Comparison of ENCODE assay signal across 8 cellular contexts in the genomic region with DNA sequence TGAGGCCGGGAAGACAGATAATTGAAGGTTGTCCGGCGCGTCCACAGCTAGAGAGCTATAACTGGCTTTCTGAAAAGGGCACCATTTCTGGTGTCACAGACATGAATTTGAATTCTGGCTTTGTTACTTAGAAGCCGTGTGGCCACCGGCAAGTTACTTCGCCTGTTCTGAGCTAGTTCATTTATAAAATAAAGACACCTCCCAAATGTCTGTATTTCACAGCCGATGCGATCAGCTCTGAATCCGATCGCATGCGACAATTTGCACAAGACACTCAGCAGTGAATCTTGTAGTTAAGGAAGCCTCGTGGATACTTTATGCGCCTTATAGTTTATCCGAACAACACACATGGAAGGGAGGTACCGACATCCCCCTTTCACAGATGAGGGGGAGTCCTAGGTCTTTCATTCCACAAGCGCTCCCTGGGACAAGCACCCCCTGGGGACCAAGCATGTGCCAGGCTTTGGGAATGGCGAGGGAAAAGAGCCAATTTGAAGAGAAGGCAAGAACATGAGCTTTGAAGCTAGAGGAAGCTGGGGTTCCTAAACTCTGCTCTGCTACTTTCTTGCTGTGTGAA. TPM values are rescaled to one million over a fixed set of nuclear protein-coding genes. Genes with fewer than 3 reads are reported as not detected.
DNase-seq lines count a peak whose midpoint lies in the region; ATAC-seq, FAIRE-seq and TF ChIP-seq lines count a peak whose summit lies in the region.

No MANE protein-coding gene starts in this region.

- peaks cover 18% of the 10 kb centered on the region for H4K20me1 ChIP-seq in OCI-LY7 (ENCODE audit: insufficient read depth, low read length)
- peaks cover 5 to 13% of the 10 kb centered on the region in 2 experiments for H4K20me1 ChIP-seq in H1 (replicated peaks in 1 of 2; ENCODE audit: control insufficient read depth in 1 of 2, insufficient read depth in 2 of 2, low read length in 2 of 2)

- no peak overlapping the region for H3K14ac ChIP-seq in H1 (ENCODE audit: insufficient read length)

- no peak for FAIRE-seq in H1 (lab: Jason Lieb, UNC)

- H3K4me2 ChIP-seq in OCI-LY7 (ENCODE audit: low read length) (peak overlapping the region; percentile 93), H1 (ENCODE audit: insufficient read depth in 1 of 2, low read depth in 2 of 2, low read length in 2 of 2) (peak overlapping the region; percentile 87 to 98)

- no peaks in the 10 kb centered on the region for H3K9me3 Mint-ChIP-seq in nephron progenitor cell

- peak overlapping the region; percentile 99 for H2AK5ac ChIP-seq in H1 (ENCODE audit: low read depth, low read length)

- H3K27me3 ChIP-seq in H1 (replicated peaks in 1 of 4; ENCODE audit: control insufficient read depth in 3 of 4, extremely low read depth in 1 of 4, insufficient read depth in 3 of 4, low read length in 3 of 4), result peaks cover 0 to 6% (median 1%) of the 10 kb centered on the region in 4 experiments; a peak in 3 of 7 replicates

- H3K4me1 ChIP-seq in OCI-LY7 (ENCODE audit: insufficient read depth, low read length, poor library complexity, severe bottlenecking), result peaks cover 68% of the 10 kb centered on the region
- peaks cover 21 to 36% (median 23%) of the 10 kb centered on the region in 4 experiments for H3K4me1 ChIP-seq in H1 (replicated peaks in 1 of 4; ENCODE audit: control insufficient read depth in 3 of 4, insufficient read depth in 4 of 4, low read length in 3 of 4)

- no peak overlapping the region; the same call in 1 of the 2 replicates for H2BK15ac ChIP-seq in H1 (ENCODE audit: low read length)

- WGBS in H1 (ENCODE audit: extremely low coverage in 1 of 2, insufficient coverage in 1 of 2, insufficient read length in 1 of 2, insufficient replicate concordance in 2 of 2, low coverage in 1 of 2, low lambda C conversion rate in 2 of 2, missing lambda C conversion rate in 1 of 2), 2 experiments, result 4% methylated on average over 18 of the region's 18 CpGs; no CpG with 5 or more reads in 1 of the 2 experiments

- H2AFZ ChIP-seq in OCI-LY7 (ENCODE audit: low read length) (no peak overlapping the region), H1 (ENCODE audit: low read length) (no peak overlapping the region)

- no peak for TF ChIP-seq RAD21 in H1 (IDR thresholded peaks at IDR 0.05 in 1 of 2, conservative IDR thresholded peaks at IDR 0.05 in 1 of 2; ENCODE audit: low read depth in 2 of 2, low read length in 2 of 2)

- peak overlapping the region; percentile 72; the same call in 1 of the 2 replicates for H4K8ac ChIP-seq in H1 (ENCODE audit: extremely low read depth, insufficient read depth, low read length)

- H3K4me3 ChIP-seq in OCI-LY7 (ENCODE audit: low read depth, low read length, poor library complexity, severe bottlenecking), result peak overlapping the region; percentile 94
- H3K4me3 ChIP-seq in H1 (ENCODE audit: extremely low read depth in 1 of 4, insufficient read depth in 2 of 4, low read depth in 3 of 4, low read length in 4 of 4), result peak overlapping the region; percentile 7 to 93 (median 46); a peak in 7 of 8 replicates

- intact Hi-C loops in OCI-LY7 (cut with micrococcal nuclease; ENCODE audit: unreplicated experiment), result loop anchor here (2.0 kb wide), 1 partner anchor 79 kb away; no protein-coding TSS in a partner anchor

- H3K9ac ChIP-seq in H1 (replicated peaks in 1 of 4; ENCODE audit: extremely low read depth in 1 of 4, low read depth in 3 of 4, low read length in 3 of 4), result peak overlapping the region; percentile 43 to 67 (median 60)

- TF ChIP-seq EP300 in H1 (IDR thresholded peaks at IDR 0.05; ENCODE audit: borderline replicate concordance in 1 of 2, low read depth in 2 of 2, low read length in 2 of 2), result no peak

- H3K27me3 Mint-ChIP-seq in nephron progenitor cell (ENCODE audit: low read depth, poor library complexity), result no peaks in the 10 kb centered on the region

- H3K9me3 ChIP-seq in OCI-LY7 (ENCODE audit: low read length) (no peaks in the 10 kb centered on the region), H1 (ENCODE audit: insufficient read depth in 2 of 2, low read depth in 1 of 2, low read length in 1 of 2) (no peaks in the 10 kb centered on the region)

- DNase-seq in NCI-H2107 treated with DMSO at 0.1 percent for 48 hours (lab: John Stamatoyannopoulos, UW; ENCODE audit: unreplicated experiment) (peak; percentile 58), NCI-H2107 (lab: John Stamatoyannopoulos, UW) (no peak), OCI-LY7 (ENCODE audit: low spot score) (peak; percentile 86), H1 (ENCODE audit: low read depth in 1 of 2, low spot score in 2 of 2) (no peak), nephron progenitor cell (peak; percentile 47), NCI-H146 (lab: John Stamatoyannopoulos, UW) (no peak), mucosa of gallbladder (ENCODE audit: low spot score) (no peak)

- H3K18ac ChIP-seq in H1 (ENCODE audit: extremely low read depth, low read length), result peak overlapping the region; percentile 97

- H3K36me3 Mint-ChIP-seq in nephron progenitor cell (ENCODE audit: low read depth), result peaks cover 20% of the 10 kb centered on the region

- no peaks in the 10 kb centered on the region for H3K9me2 ChIP-seq in OCI-LY7 (ENCODE audit: insufficient read depth, low read length)

- peaks cover 45% of the 10 kb centered on the region for H3K79me2 ChIP-seq in OCI-LY7 (ENCODE audit: insufficient read depth, low read depth, low read length)
- H3K79me2 ChIP-seq in H1 (ENCODE audit: control insufficient read depth in 1 of 2, insufficient read depth in 2 of 2, low read length in 2 of 2), result peaks cover 4 to 20% of the 10 kb centered on the region in 2 experiments

- H3K23ac ChIP-seq in H1 (ENCODE audit: insufficient read length), result no peak overlapping the region

- H3K4ac ChIP-seq in H1 (replicated peaks; ENCODE audit: insufficient read length, low read depth, low read length), result peak overlapping the region; percentile 88

- H3K79me1 ChIP-seq in H1 (ENCODE audit: low read depth, low read length), result no peaks in the 10 kb centered on the region; the same call in 1 of the 2 replicates

- peak overlapping the region; percentile 100 for H3K27ac Mint-ChIP-seq in nephron progenitor cell

- peak overlapping the region; percentile 96 for H2BK5ac ChIP-seq in H1 (ENCODE audit: low read depth, low read length)

- peaks cover 28% of the 10 kb centered on the region for H3K23me2 ChIP-seq in H1 (ENCODE audit: low read depth, low read length)

- H3K36me3 ChIP-seq in OCI-LY7 (ENCODE audit: insufficient read depth, low read length) (peaks cover 28% of the 10 kb centered on the region), H1 (ENCODE audit: control insufficient read depth in 2 of 4, insufficient read depth in 4 of 4, low read length in 3 of 4) (peaks cover 0 to 19% (median 0%) of the 10 kb centered on the region in 4 experiments; a peak in 5 of 8 replicates)

- peak overlapping the region; percentile 87 for H4K91ac ChIP-seq in H1 (replicated peaks; ENCODE audit: insufficient read length, low read length)

- POLR2A ChIA-PET in OCI-LY7 (lab: Charles Lee) (interaction anchor here (0.6 to 12.1 kb wide), 27 partner anchors 10 to 353 kb away, joined by 3 to 259 read pairs (median 5); partner anchors contain the start of gene E2F2), H1 (lab: Charles Lee; ENCODE audit: partially characterized antibody) (interaction anchor here (0.6 to 20.4 kb wide), 21 partner anchors 9 to 244 kb away, joined by 3 to 547 read pairs (median 5); partner anchors contain the start of genes ASAP3, E2F2, ELOA and RPL11)

- CTCF ChIA-PET in OCI-LY7 (lab: Charles Lee; ENCODE audit: unreplicated experiment), result interaction anchor here (0.6 to 1.7 kb wide), 5 partner anchors 10 to 80 kb away, joined by 3 to 5 read pairs (median 3); no protein-coding TSS in a partner anchor
- CTCF ChIA-PET in H1 (lab: Charles Lee; ENCODE audit: partially characterized antibody), result interaction anchor here (0.6 to 21.9 kb wide), 20 partner anchors 10 to 256 kb away, joined by 3 to 706 read pairs (median 5); partner anchors contain the start of gene ASAP3

- BruUV-seq in OCI-LY7 (replicated peaks; lab: Mats Ljungman, UMichigan), result TSS peak; percentile 84

- H3K56ac ChIP-seq in H1 (replicated peaks; ENCODE audit: insufficient read length, low read depth, low read length), result peak overlapping the region; percentile 81

- peak overlapping the region; percentile 30 for H2BK120ac ChIP-seq in H1 (replicated peaks; ENCODE audit: low read depth, low read length)

- peak overlapping the region; percentile 95 for H2BK12ac ChIP-seq in H1 (ENCODE audit: low read depth, low read length)

- peak overlapping the region; percentile 97 for H3K4me3 Mint-ChIP-seq in nephron progenitor cell

- no peak for TF ChIP-seq CTCF in OCI-LY7 (conservative IDR thresholded peaks at IDR 0.05; ENCODE audit: low read length)
- no peak for TF ChIP-seq CTCF in H1 (IDR thresholded peaks at IDR 0.05; ENCODE audit: control extremely low read depth in 1 of 3, insufficient read depth in 1 of 3, low read depth in 1 of 3, low read length in 3 of 3)
- no peak for TF ChIP-seq CTCF in nephron progenitor cell (IDR thresholded peaks at IDR 0.05)

- no peak for ATAC-seq in HG02588 (IDR thresholded peaks at IDR 0.05; ENCODE audit: unreplicated experiment)

- peak in 1 of 2 experiments; percentile 8 for TF ChIP-seq POLR2A in H1 (IDR thresholded peaks at IDR 0.05; ENCODE audit: control extremely low read depth in 1 of 2, low read depth in 2 of 2, low read length in 2 of 2)

- peaks cover 82% of the 10 kb centered on the region for H3K4me1 Mint-ChIP-seq in nephron progenitor cell

- peak overlapping the region; percentile 87; the same call in 1 of the 2 replicates for H2BK20ac ChIP-seq in H1 (ENCODE audit: low read length)

- H4K5ac ChIP-seq in H1 (ENCODE audit: insufficient read length, low read depth, low read length), result peak overlapping the region; percentile 59

- H3K27ac ChIP-seq in OCI-LY7 (ENCODE audit: low read depth, low read length, poor library complexity, severe bottlenecking) (peak overlapping the region; percentile 97), H1 (ENCODE audit: low read depth, low read length) (peak overlapping the region; percentile 53; the same call in 1 of the 2 replicates)

RNA-seq across cellular contexts. Expression of gene ID3, which starts 4.0 kb away (rescaled TPM):
- total RNA-seq in OCI-LY7 (2014; rRNA removed; shearing (Covaris generic)), result 1,286 and 1,658 TPM in 2 replicates
- total RNA-seq in OCI-LY7 (2022) (621 and 629 TPM in 2 replicates), mucosa of gallbladder (48.9 TPM)
- 240 and 252 TPM in 2 replicates for total RNA-seq in H1 (2021; fragmentation: NEBNext Ultra II Directional; extraction: Animal tissue kit (Norgen Biotek cat#: 25700))
- polyA plus RNA-seq in H1 (2011; rRNA removed), result 304 and 490 TPM in 2 replicates
- 310 TPM for polyA plus RNA-seq in H1 (2011; cell fraction: cytosol; rRNA removed)
- 192 TPM for polyA plus RNA-seq in H1 (2011; cell fraction: nucleus; rRNA removed)
- polyA plus RNA-seq in H1 (2012, experiment 1 of 2), result 135 to 194 TPM (median 157 TPM) in 4 replicates
- polyA plus RNA-seq in H1 (2012, experiment 2 of 2), result 300 TPM
- polyA plus RNA-seq in H1 (2013, experiment 1 of 2), result 260 TPM
- polyA plus RNA-seq in H1 (2013, experiment 2 of 2), result 250 TPM
- 30.4 and 61.8 TPM in 2 replicates for polyA minus RNA-seq in H1 (2011; rRNA and poly(A)+ RNA removed)
- 97.4 TPM for polyA minus RNA-seq in H1 (2011; cell fraction: cytosol; rRNA and poly(A)+ RNA removed)
- polyA minus RNA-seq in H1 (2011; cell fraction: nucleus; rRNA and poly(A)+ RNA removed), result 104 TPM

RNA-seq across cellular contexts. Expression of gene E2F2, which starts 24.3 kb away (rescaled TPM):
- total RNA-seq in OCI-LY7 (2014; rRNA removed; shearing (Covaris generic)), result 176 and 203 TPM in 2 replicates
- total RNA-seq in OCI-LY7 (2022), result 212 and 224 TPM in 2 replicates
- 6.1 and 7.0 TPM in 2 replicates for total RNA-seq in H1 (2021; fragmentation: NEBNext Ultra II Directional; extraction: Animal tissue kit (Norgen Biotek cat#: 25700))
- 1.8 and 2.3 TPM in 2 replicates for polyA plus RNA-seq in H1 (2011; rRNA removed)
- 1.8 TPM for polyA plus RNA-seq in H1 (2011; cell fraction: cytosol; rRNA removed)
- polyA plus RNA-seq in H1 (2011; cell fraction: nucleus; rRNA removed), result 2.4 TPM
- polyA plus RNA-seq in H1 (2012, experiment 1 of 2), result 3.9 to 5.3 TPM (median 4.1 TPM) in 4 replicates
- polyA plus RNA-seq in H1 (2012, experiment 2 of 2), result 3.4 TPM
- 3.1 TPM for polyA plus RNA-seq in H1 (2013, experiment 1 of 2)
- polyA plus RNA-seq in H1 (2013, experiment 2 of 2), result 2.9 TPM
- 3.2 and 4.8 TPM in 2 replicates for polyA minus RNA-seq in H1 (2011; rRNA and poly(A)+ RNA removed)
- 2.7 TPM for polyA minus RNA-seq in H1 (2011; cell fraction: cytosol; rRNA and poly(A)+ RNA removed)
- polyA minus RNA-seq in H1 (2011; cell fraction: nucleus; rRNA and poly(A)+ RNA removed), result 3.8 TPM
- total RNA-seq in mucosa of gallbladder, result 0.46 TPM

Comparison
In these comparisons a context has a peak if more than half of its experiments do, and no peak if none do; other contexts are left out.
1. DNase-seq: peak in NCI-H2107 treated with DMSO at 0.1 percent for 48 hours (single experiment), OCI-LY7 (single experiment) and nephron progenitor cell (single experiment); none in NCI-H2107 (single experiment), H1 (0 of 2), NCI-H146 (single experiment) and mucosa of gallbladder (single experiment).
2. RNA of gene E2F2, which starts 24.3 kb away (total RNA-seq): 176 to 224 TPM in OCI-LY7; 6.1 to 7.0 TPM in H1 and 0.46 TPM in mucosa of gallbladder (single experiment); every median in the first group is over 10 times any median in the second.